8 cellular contexts compared by ENCODE assay signal in the genomic region with DNA sequence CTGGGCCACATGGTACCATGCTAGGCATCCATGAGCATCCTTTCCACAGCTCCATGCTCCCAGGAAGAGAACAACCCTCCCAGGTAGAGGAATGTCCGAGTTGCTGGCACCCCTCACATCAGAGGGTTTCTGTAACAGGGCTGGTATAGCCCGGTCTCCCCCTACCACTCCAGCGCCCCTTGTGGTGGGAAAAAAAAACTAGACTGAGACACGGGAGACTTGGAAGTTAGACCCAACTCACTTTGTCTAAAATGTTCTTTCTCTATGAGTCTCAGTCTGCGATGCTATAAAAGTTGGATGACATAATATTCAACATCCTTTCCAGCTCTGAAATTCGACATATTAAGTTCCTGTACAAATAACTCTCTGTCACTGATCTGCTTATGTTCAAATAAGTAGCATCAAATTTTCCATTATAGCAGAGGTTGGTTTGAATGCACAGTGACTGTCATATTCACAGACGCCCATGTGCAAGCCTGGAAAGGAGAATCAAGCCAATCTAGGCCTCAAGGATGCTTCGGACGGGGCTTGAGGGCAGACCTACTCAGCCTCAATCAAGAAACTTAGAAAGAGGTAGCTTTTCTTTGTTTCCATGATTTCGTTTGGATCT. TPM values are rescaled to one million over a fixed set of nuclear protein-coding genes. Genes with fewer than 3 reads are reported as not detected.
DNase-seq lines count a peak whose midpoint lies in the region; ATAC-seq, FAIRE-seq and TF ChIP-seq lines count a peak whose summit lies in the region.

No MANE protein-coding gene starts in this region.

- peak; percentile 51 for ATAC-seq in CD4-positive, alpha-beta T cell (ENCODE audit: poor library complexity)
- ATAC-seq in T-cell (replicated peaks in 1 of 4) (peak in 1 of 4 experiments; percentile 54), HG03135 (IDR thresholded peaks at IDR 0.05; ENCODE audit: unreplicated experiment) (no peak)

- intact Hi-C loops in CD4-positive, alpha-beta T cell (cut with DNase I, micrococcal nuclease), result no loop called here

- H3K36me3 Mint-ChIP-seq in CD4-positive, alpha-beta T cell (ENCODE audit: low read depth), result no peaks in the 10 kb centered on the region
- no peaks in the 10 kb centered on the region for H3K36me3 Mint-ChIP-seq in T-cell
- H3K36me3 Mint-ChIP-seq in glutamatergic neuron (ENCODE audit: unreplicated experiment), result no peaks in the 10 kb centered on the region
- no peaks in the 10 kb centered on the region for H3K36me3 Mint-ChIP-seq in type B pancreatic cell

- peak; percentile 11 for FAIRE-seq in GM19239 (lab: Jason Lieb, UNC)
- no peak for FAIRE-seq in frontal cortex (lab: Jason Lieb, UNC)

- H3K27ac Mint-ChIP-seq in CD4-positive, alpha-beta T cell, result peak overlapping the region; percentile 48
- H3K27ac Mint-ChIP-seq in T-cell (peak overlapping the region; percentile 79 to 83), glutamatergic neuron (ENCODE audit: unreplicated experiment) (no peak overlapping the region), type B pancreatic cell (no peak overlapping the region)

- H3K9me3 Mint-ChIP-seq in CD4-positive, alpha-beta T cell, result no peaks in the 10 kb centered on the region
- H3K9me3 Mint-ChIP-seq in T-cell (no peaks in the 10 kb centered on the region), glutamatergic neuron (ENCODE audit: unreplicated experiment) (no peaks in the 10 kb centered on the region), type B pancreatic cell (no peaks in the 10 kb centered on the region)

- TF ChIP-seq CTCF in CD4-positive, alpha-beta T cell (IDR thresholded peaks at IDR 0.05), result no peak
- TF ChIP-seq CTCF in glutamatergic neuron (IDR thresholded peaks at IDR 0.05; ENCODE audit: partially characterized antibody, unreplicated experiment) (peak; percentile 79), type B pancreatic cell (conservative IDR thresholded peaks at IDR 0.05) (peak; percentile 76)

- H3K4me3 Mint-ChIP-seq in CD4-positive, alpha-beta T cell, result no peak overlapping the region
- H3K4me3 Mint-ChIP-seq in T-cell (peak overlapping the region in 1 of 3 donors; percentile 37), glutamatergic neuron (ENCODE audit: unreplicated experiment) (no peak overlapping the region), type B pancreatic cell (no peak overlapping the region)

- POLR2A ChIA-PET in CD4-positive, alpha-beta T cell (lab: Charles Lee), result interaction anchor here (0.6 to 5.3 kb wide), 4 partner anchors 18 to 30 kb away, joined by 3 to 45 read pairs (median 16); a partner anchor contains a TSS
- POLR2A ChIA-PET in T-cell (lab: Charles Lee), result interaction anchor here in 1 of 2 donors (0.5 kb wide), 1 partner anchor 102 kb away, joined by 4 read pairs; no protein-coding TSS in a partner anchor

- no peaks in the 10 kb centered on the region for H3K27me3 Mint-ChIP-seq in CD4-positive, alpha-beta T cell
- H3K27me3 Mint-ChIP-seq in T-cell (no peaks in the 10 kb centered on the region), glutamatergic neuron (ENCODE audit: unreplicated experiment) (no peaks in the 10 kb centered on the region), type B pancreatic cell (peaks cover 10% of the 10 kb centered on the region)

- DNase-seq in CD4-positive, alpha-beta T cell, result peak in 3 of 10 experiments; percentile 18 to 23 (median 22)
- DNase-seq in GM19239 (ENCODE audit: insufficient read length, low spot score) (peak; percentile 29), T-cell (peak in 7 of 34 experiments; percentile 16 to 43 (median 20)), glutamatergic neuron (peak; percentile 56), type B pancreatic cell (ENCODE audit: extremely low spot score, unreplicated experiment) (no peak), frontal cortex (ENCODE audit: low spot score in 2 of 2) (no peak), GF-D8 (lab: John Stamatoyannopoulos, UW) (no peak)

- H3K27me3 ChIP-seq in CD4-positive, alpha-beta T cell (ENCODE audit: control insufficient read depth, insufficient read depth, low read length), result no peaks in the 10 kb centered on the region

- no peaks in the 10 kb centered on the region for H3K9me3 ChIP-seq in CD4-positive, alpha-beta T cell (ENCODE audit: control insufficient read depth, low read length)

- H3K4me1 Mint-ChIP-seq in CD4-positive, alpha-beta T cell (ENCODE audit: low read depth), result peaks cover 65% of the 10 kb centered on the region
- H3K4me1 Mint-ChIP-seq in T-cell (peaks cover 58 to 74% (median 62%) of the 10 kb centered on the region in 3 donors), glutamatergic neuron (ENCODE audit: low read depth, unreplicated experiment) (no peaks in the 10 kb centered on the region), type B pancreatic cell (ENCODE audit: unreplicated experiment) (peaks cover 6% of the 10 kb centered on the region)

- H3K27ac ChIP-seq in CD4-positive, alpha-beta T cell (ENCODE audit: low read depth, low read length), result no peak overlapping the region

- CTCF ChIA-PET in CD4-positive, alpha-beta T cell (lab: Charles Lee), result interaction anchor here (0.6 to 2.0 kb wide), 4 partner anchors 18 to 97 kb away, joined by 3 to 5 read pairs (median 4); no protein-coding TSS in a partner anchor
- CTCF ChIA-PET in T-cell (lab: Charles Lee), result interaction anchor here (1.0 to 1.1 kb wide), 2 partner anchors 30 to 59 kb away, joined by 3 to 4 read pairs; no protein-coding TSS in a partner anchor

RNA-seq across cellular contexts. Expression of a gene that starts 25.7 kb away (rescaled TPM):
- total RNA-seq in CD4-positive, alpha-beta T cell, result 100 to 1,000 TPM; 129 to 138 TPM
- total RNA-seq in T-cell, result 100 to 1,000 TPM; 203 to 274 (median 243) TPM
- total RNA-seq in glutamatergic neuron (ENCODE audit: unreplicated experiment), result 2.5 TPM
- 19.4 and 42.2 TPM in 2 replicates for total RNA-seq in type B pancreatic cell (ENCODE audit: low replicate concordance)
- 5.7 TPM for total RNA-seq in frontal cortex

RNA-seq across cellular contexts. Expression of a gene that starts 54.5 kb away (rescaled TPM):
- 1 to 10 TPM; 1.2 to 1.5 TPM for total RNA-seq in CD4-positive, alpha-beta T cell
- total RNA-seq in T-cell (10 to 100 TPM in 1 of 5 donors, 1 to 10 TPM in 4; 4.2 to 19.5 (median 9.5) TPM), glutamatergic neuron (ENCODE audit: unreplicated experiment) (not detected), type B pancreatic cell (ENCODE audit: low replicate concordance) (1.9 and 14.1 TPM in 2 replicates), frontal cortex (1.6 TPM)

Comparison
In these comparisons a context has a peak if more than half of its experiments do, and no peak if none do; other contexts are left out.
1. DNase-seq: peak in GM19239 (single experiment) and glutamatergic neuron (single experiment); none in type B pancreatic cell (single experiment), frontal cortex (0 of 2) and GF-D8 (single experiment).
2. H3K27ac Mint-ChIP-seq: peak in CD4-positive, alpha-beta T cell (single experiment) and T-cell (2 of 2); none in glutamatergic neuron (single experiment) and type B pancreatic cell (single experiment).